Comparison of ENCODE assay signal across 16 cellular contexts in the genomic region with DNA sequence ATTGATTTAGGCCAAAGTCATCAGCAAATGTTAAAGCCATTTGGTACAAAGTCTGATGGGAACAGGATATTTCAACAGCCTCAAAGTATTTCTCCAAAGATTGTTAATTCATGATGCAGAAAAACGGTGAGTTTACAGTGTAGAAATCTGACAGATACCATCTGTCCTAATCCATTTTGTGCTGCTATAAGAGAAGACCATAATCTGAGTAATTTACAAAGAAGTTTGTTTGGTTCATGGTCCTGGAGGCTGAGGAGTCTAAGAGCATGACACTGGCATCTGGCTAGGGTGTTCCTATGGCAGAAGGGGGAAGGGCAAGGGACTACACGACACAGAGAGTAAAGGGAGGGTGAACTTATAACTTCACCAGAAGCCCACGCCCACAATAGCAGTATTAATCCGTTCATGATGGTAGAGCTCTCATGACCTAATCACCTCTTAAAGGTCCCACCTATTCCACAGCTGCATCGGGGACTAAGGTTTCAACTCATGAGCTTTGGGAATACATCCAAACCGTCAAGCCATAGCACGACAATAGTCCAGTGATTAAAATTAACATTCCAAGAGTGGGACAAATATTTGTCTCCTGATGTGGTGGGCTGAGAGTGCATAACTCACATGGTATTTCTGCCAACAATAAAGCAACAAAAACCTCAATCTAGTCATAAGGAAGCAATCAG.
DNase-seq lines count a peak whose midpoint lies in the region; ATAC-seq and TF ChIP-seq lines count a peak whose summit lies in the region.
"Had no signal": no experiment of that assay in that cellular context is flagged by ENCODE, and none has a peak within 500 bp of the region (broad histone marks: within the 10 kb centered on the region; RNA-seq: fewer than 3 reads in every experiment).

No MANE protein-coding gene starts in this region.

- peaks cover 0 to 13% of the 10 kb centered on the region in 2 donors for H3K4me1 ChIP-seq in ascending aorta
- H3K4me1 ChIP-seq: parathyroid adenoma, Peyer's patch, transverse colon had no signal

- intact Hi-C loops in ascending aorta (cut with DNase I), result no loop called here

- H3K4me3 ChIP-seq in ascending aorta, result no peak overlapping the region
- H3K4me3 ChIP-seq: Peyer's patch, transverse colon had no signal

- peaks cover 2% of the 10 kb centered on the region for H3K36me3 Mint-ChIP-seq in chondrocyte (ENCODE audit: low read depth)
- H3K36me3 Mint-ChIP-seq in activated naive CD8-positive, alpha-beta T cell treated with anti-CD3 and anti-CD28 coated beads, Interleukin-2, amount 50 U/mL, for 24 hours (ENCODE audit: low read depth), result peaks cover 2% of the 10 kb centered on the region

- no peak overlapping the region for H3K4me3 Mint-ChIP-seq in chondrocyte (ENCODE audit: unreplicated experiment)
- H3K4me3 Mint-ChIP-seq in activated naive CD8-positive, alpha-beta T cell treated with anti-CD3 and anti-CD28 coated beads, Interleukin-2, amount 50 U/mL, for 24 hours, result no peak overlapping the region
- H3K4me3 Mint-ChIP-seq: central memory CD8-positive, alpha-beta T cell had no signal

- peak; percentile 44 for DNase-seq in AG08396 (ENCODE audit: low spot score)
- DNase-seq in HT1080 (ENCODE audit: low read depth), result peak; percentile 57
- no peak for DNase-seq in ascending aorta (ENCODE audit: low spot score in 2 of 2)
- DNase-seq in kidney tubule cell (ENCODE audit: low spot score), result peak; percentile 79
- no peak for DNase-seq in chondrocyte (ENCODE audit: low spot score)
- no peak for DNase-seq in iPS-NIHi7 (ENCODE audit: extremely low spot score)
- DNase-seq in activated naive CD8-positive, alpha-beta T cell treated with anti-CD3 and anti-CD28 coated beads, Interleukin-2, amount 50 U/mL, for 24 hours, result no peak
- no peak for DNase-seq in NCI-H526 treated with DMSO at 0.1 percent for 48 hours (lab: John Stamatoyannopoulos, UW)
- DNase-seq: activated CD4-positive, alpha-beta T cell treated with anti-CD3 and anti-CD28 coated beads, Interleukin-2, amount 50 U/mL, for 48 hours; activated gamma-delta T cell; midbrain; NCI-H345; Peyer's patch; transverse colon had no signal

- H3K4me1 Mint-ChIP-seq in chondrocyte (ENCODE audit: low read depth), result peaks cover 2% of the 10 kb centered on the region
- no peaks in the 10 kb centered on the region for H3K4me1 Mint-ChIP-seq in activated naive CD8-positive, alpha-beta T cell treated with anti-CD3 and anti-CD28 coated beads, Interleukin-2, amount 50 U/mL, for 24 hours
- H3K4me1 Mint-ChIP-seq: central memory CD8-positive, alpha-beta T cell had no signal

- H3K27ac Mint-ChIP-seq in chondrocyte (ENCODE audit: unreplicated experiment), result no peak overlapping the region
- H3K27ac Mint-ChIP-seq in activated naive CD8-positive, alpha-beta T cell treated with anti-CD3 and anti-CD28 coated beads, Interleukin-2, amount 50 U/mL, for 24 hours, result no peak overlapping the region

- no peaks in the 10 kb centered on the region for H3K9me3 ChIP-seq in ascending aorta
- H3K9me3 ChIP-seq: Peyer's patch, transverse colon had no signal

- H3K9me3 Mint-ChIP-seq in chondrocyte (ENCODE audit: low read depth), result peaks cover 3% of the 10 kb centered on the region
- peaks cover 4% of the 10 kb centered on the region for H3K9me3 Mint-ChIP-seq in activated naive CD8-positive, alpha-beta T cell treated with anti-CD3 and anti-CD28 coated beads, Interleukin-2, amount 50 U/mL, for 24 hours
- H3K9me3 Mint-ChIP-seq: central memory CD8-positive, alpha-beta T cell had no signal

- no peaks in the 10 kb centered on the region for H3K36me3 ChIP-seq in ascending aorta
- H3K36me3 ChIP-seq: Peyer's patch, transverse colon had no signal

- H3K27ac ChIP-seq in ascending aorta, result peak overlapping the region; percentile 8 to 24
- H3K27ac ChIP-seq: parathyroid adenoma, Peyer's patch, transverse colon had no signal

- TF ChIP-seq CTCF in ascending aorta (IDR thresholded peaks at IDR 0.05) (no peak), chondrocyte (IDR thresholded peaks at IDR 0.05) (no peak)

- H3K27me3 ChIP-seq in ascending aorta, result no peaks in the 10 kb centered on the region
- H3K27me3 ChIP-seq: Peyer's patch, transverse colon had no signal

- H3K27me3 Mint-ChIP-seq in chondrocyte (ENCODE audit: low read depth), result no peaks in the 10 kb centered on the region
- peaks cover 12% of the 10 kb centered on the region for H3K27me3 Mint-ChIP-seq in activated naive CD8-positive, alpha-beta T cell treated with anti-CD3 and anti-CD28 coated beads, Interleukin-2, amount 50 U/mL, for 24 hours

- ATAC-seq in activated naive CD8-positive, alpha-beta T cell treated with anti-CD3 and anti-CD28 coated beads, Interleukin-2, amount 50 U/mL, for 24 hours, result no peak

Comparison
In these comparisons a context has a peak if more than half of its experiments do, and no peak if none do; other contexts are left out.
1. DNase-seq: peak in AG08396 (single experiment), HT1080 (single experiment) and kidney tubule cell (single experiment); none in ascending aorta (0 of 2), chondrocyte (single experiment), iPS-NIHi7 (single experiment), activated naive CD8-positive, alpha-beta T cell treated with anti-CD3 and anti-CD28 coated beads, Interleukin-2, amount 50 U/mL, for 24 hours (single experiment) and NCI-H526 treated with DMSO at 0.1 percent for 48 hours (single experiment).